Comparison of ENCODE assay signal across 7 cellular contexts in the genomic region with DNA sequence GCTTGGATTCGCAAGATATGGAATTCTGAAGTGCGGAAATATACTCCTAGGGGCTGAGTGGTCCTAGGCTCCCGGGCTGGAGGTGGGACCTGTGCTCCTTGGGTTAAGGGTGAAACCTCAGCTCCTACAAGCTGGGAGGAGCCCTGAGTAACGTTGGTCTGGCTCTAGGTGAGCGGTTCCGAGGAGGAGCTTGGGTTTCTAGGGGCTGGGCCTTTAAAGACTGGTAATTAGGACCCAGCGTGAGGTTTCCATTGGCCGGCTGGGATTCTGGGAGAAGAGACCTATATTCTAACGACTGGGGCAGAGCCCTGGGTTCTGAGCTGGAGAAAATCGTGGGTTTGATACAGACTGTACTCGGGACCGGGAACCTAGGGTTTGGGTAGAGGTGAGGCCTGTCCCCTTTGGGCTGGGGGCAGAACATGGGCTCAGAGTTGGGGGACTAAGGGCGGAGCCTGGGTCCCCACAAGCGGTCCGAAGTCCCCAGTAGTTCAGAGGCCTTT. TPM values are rescaled to one million over a fixed set of nuclear protein-coding genes. Genes with fewer than 3 reads are reported as not detected.
DNase-seq lines count a peak whose midpoint lies in the region; ATAC-seq lines count a peak whose summit lies in the region.

No MANE protein-coding gene starts in this region.

- intact Hi-C loops in activated T-helper 1 cell treated with anti-CD3 and anti-CD28 coated beads, Interleukin-12 subunit alpha, Interleukin-12 subunit beta, Interleukin-2, Interleukin-4 antibody, amounts not matched to agents 30 ng/mL and 10 ng/mL and 1 ng/mL, durations not matched to agents 14 hours and 24 hours and 36 hours (cut with micrococcal nuclease) = loop anchor here (1.0 to 5.0 kb wide), 6 partner anchors 26 to 308 kb away; a partner anchor contains a TSS

- no peaks in the 10 kb centered on the region for H3K9me3 Mint-ChIP-seq in activated T-helper 1 cell treated with anti-CD3 and anti-CD28 coated beads, Interleukin-12 subunit alpha, Interleukin-12 subunit beta, Interleukin-2, Interleukin-4 antibody, amounts not matched to agents 30 ng/mL and 10 ng/mL and 1 ng/mL, durations not matched to agents 14 hours and 24 hours and 36 hours
- no peaks in the 10 kb centered on the region for H3K9me3 Mint-ChIP-seq in stimulated activated effector memory CD8-positive, alpha-beta T cell treated with anti-CD3 and anti-CD28 coated beads, Interleukin-12 subunit alpha, Interleukin-12 subunit beta, amount 100 ng/mL, for 72 hours

- H3K4me1 Mint-ChIP-seq in activated T-helper 1 cell treated with anti-CD3 and anti-CD28 coated beads, Interleukin-12 subunit alpha, Interleukin-12 subunit beta, Interleukin-2, Interleukin-4 antibody, amounts not matched to agents 30 ng/mL and 10 ng/mL and 1 ng/mL, durations not matched to agents 14 hours and 24 hours and 36 hours (ENCODE audit: low read depth) = peaks cover 23% of the 10 kb centered on the region
- H3K4me1 Mint-ChIP-seq in stimulated activated effector memory CD8-positive, alpha-beta T cell treated with anti-CD3 and anti-CD28 coated beads, Interleukin-12 subunit alpha, Interleukin-12 subunit beta, amount 100 ng/mL, for 72 hours = peaks cover 34% of the 10 kb centered on the region

- no peaks in the 10 kb centered on the region for H3K27me3 Mint-ChIP-seq in activated T-helper 1 cell treated with anti-CD3 and anti-CD28 coated beads, Interleukin-12 subunit alpha, Interleukin-12 subunit beta, Interleukin-2, Interleukin-4 antibody, amounts not matched to agents 30 ng/mL and 10 ng/mL and 1 ng/mL, durations not matched to agents 14 hours and 24 hours and 36 hours (ENCODE audit: insufficient read depth)

- DNase-seq in HPDE6-E6E7 (ENCODE audit: extremely low spot score) (peak; percentile 58), mucosa of gallbladder (ENCODE audit: low spot score) (no peak), SW480 (ENCODE audit: low spot score) (no peak)
- no peak for DNase-seq in activated T-helper 1 cell treated with anti-CD3 and anti-CD28 coated beads, Interleukin-12 subunit alpha, Interleukin-12 subunit beta, Interleukin-2, Interleukin-4 antibody, amounts not matched to agents 30 ng/mL and 10 ng/mL and 1 ng/mL, durations not matched to agents 14 hours and 24 hours and 36 hours (ENCODE audit: low spot score)
- DNase-seq in stimulated activated effector memory CD8-positive, alpha-beta T cell treated with anti-CD3 and anti-CD28 coated beads, Interleukin-12 subunit alpha, Interleukin-12 subunit beta, amount 100 ng/mL, for 72 hours (ENCODE audit: low spot score in 2 of 2) = no peak

- H3K27ac Mint-ChIP-seq in activated T-helper 1 cell treated with anti-CD3 and anti-CD28 coated beads, Interleukin-12 subunit alpha, Interleukin-12 subunit beta, Interleukin-2, Interleukin-4 antibody, amounts not matched to agents 30 ng/mL and 10 ng/mL and 1 ng/mL, durations not matched to agents 14 hours and 24 hours and 36 hours = peak overlapping the region; percentile 83
- peak overlapping the region; percentile 93 for H3K27ac Mint-ChIP-seq in stimulated activated effector memory CD8-positive, alpha-beta T cell treated with anti-CD3 and anti-CD28 coated beads, Interleukin-12 subunit alpha, Interleukin-12 subunit beta, amount 100 ng/mL, for 72 hours

- H3K4me3 Mint-ChIP-seq in activated T-helper 1 cell treated with anti-CD3 and anti-CD28 coated beads, Interleukin-12 subunit alpha, Interleukin-12 subunit beta, Interleukin-2, Interleukin-4 antibody, amounts not matched to agents 30 ng/mL and 10 ng/mL and 1 ng/mL, durations not matched to agents 14 hours and 24 hours and 36 hours = peak overlapping the region; percentile 88
- H3K4me3 Mint-ChIP-seq in stimulated activated effector memory CD8-positive, alpha-beta T cell treated with anti-CD3 and anti-CD28 coated beads, Interleukin-12 subunit alpha, Interleukin-12 subunit beta, amount 100 ng/mL, for 72 hours = peak overlapping the region; percentile 85

- ATAC-seq in stimulated activated effector memory CD8-positive, alpha-beta T cell treated with anti-CD3 and anti-CD28 coated beads, Interleukin-12 subunit alpha, Interleukin-12 subunit beta, amount 100 ng/mL, for 72 hours = no peak
- ATAC-seq in HG02763 (IDR thresholded peaks at IDR 0.05; ENCODE audit: unreplicated experiment) = no peak

- H3K36me3 Mint-ChIP-seq in activated T-helper 1 cell treated with anti-CD3 and anti-CD28 coated beads, Interleukin-12 subunit alpha, Interleukin-12 subunit beta, Interleukin-2, Interleukin-4 antibody, amounts not matched to agents 30 ng/mL and 10 ng/mL and 1 ng/mL, durations not matched to agents 14 hours and 24 hours and 36 hours (ENCODE audit: low read depth) = peaks cover 18% of the 10 kb centered on the region
- H3K36me3 Mint-ChIP-seq in stimulated activated effector memory CD8-positive, alpha-beta T cell treated with anti-CD3 and anti-CD28 coated beads, Interleukin-12 subunit alpha, Interleukin-12 subunit beta, amount 100 ng/mL, for 72 hours = peaks cover 30% of the 10 kb centered on the region

- H3K4me3 ChIP-seq in iPS-11a (ENCODE audit: low read depth, low read length) = peak overlapping the region; percentile 53

RNA-seq across cellular contexts. Expression of a gene that starts 0.9 kb away (rescaled TPM):
- total RNA-seq in activated T-helper 1 cell treated with anti-CD3 and anti-CD28 coated beads, Interleukin-12 subunit alpha, Interleukin-12 subunit beta, Interleukin-2, Interleukin-4 antibody, amounts not matched to agents 30 ng/mL and 10 ng/mL and 1 ng/mL, durations not matched to agents 14 hours and 24 hours and 36 hours = 70.2 and 70.7 TPM in 2 replicates
- 23.1 TPM for total RNA-seq in mucosa of gallbladder

RNA-seq across cellular contexts. Expression of a gene that starts 6.5 kb away (rescaled TPM):
- total RNA-seq in activated T-helper 1 cell treated with anti-CD3 and anti-CD28 coated beads, Interleukin-12 subunit alpha, Interleukin-12 subunit beta, Interleukin-2, Interleukin-4 antibody, amounts not matched to agents 30 ng/mL and 10 ng/mL and 1 ng/mL, durations not matched to agents 14 hours and 24 hours and 36 hours = 39.6 and 43.8 TPM in 2 replicates
- 34.8 TPM for total RNA-seq in mucosa of gallbladder

RNA-seq across cellular contexts. Expression of a gene that starts 25.6 kb away (rescaled TPM):
- total RNA-seq in activated T-helper 1 cell treated with anti-CD3 and anti-CD28 coated beads, Interleukin-12 subunit alpha, Interleukin-12 subunit beta, Interleukin-2, Interleukin-4 antibody, amounts not matched to agents 30 ng/mL and 10 ng/mL and 1 ng/mL, durations not matched to agents 14 hours and 24 hours and 36 hours = 518 and 538 TPM in 2 replicates
- total RNA-seq in mucosa of gallbladder = 263 TPM

RNA-seq across cellular contexts. Expression of a gene that starts 40.6 kb away (rescaled TPM):
- 0.29 and 0.44 TPM in 2 replicates for total RNA-seq in activated T-helper 1 cell treated with anti-CD3 and anti-CD28 coated beads, Interleukin-12 subunit alpha, Interleukin-12 subunit beta, Interleukin-2, Interleukin-4 antibody, amounts not matched to agents 30 ng/mL and 10 ng/mL and 1 ng/mL, durations not matched to agents 14 hours and 24 hours and 36 hours
- total RNA-seq in mucosa of gallbladder = 37.1 TPM

RNA-seq across cellular contexts. Expression of a gene that starts 44.1 kb away (rescaled TPM):
- total RNA-seq in activated T-helper 1 cell treated with anti-CD3 and anti-CD28 coated beads, Interleukin-12 subunit alpha, Interleukin-12 subunit beta, Interleukin-2, Interleukin-4 antibody, amounts not matched to agents 30 ng/mL and 10 ng/mL and 1 ng/mL, durations not matched to agents 14 hours and 24 hours and 36 hours = 2.7 and 4.8 TPM in 2 replicates
- 14.3 TPM for total RNA-seq in mucosa of gallbladder
